In genomic region chr17:49680314-49680713, GRCh38 we compare ENCODE assay signal across 25 cellular contexts. TPM values are rescaled to one million over a fixed set of nuclear protein-coding genes. Genes with fewer than 3 reads are reported as not detected.
DNase-seq lines count a peak whose midpoint lies in the region; ATAC-seq and TF ChIP-seq lines count a peak whose summit lies in the region.
"Had no signal": no experiment of that assay in that cellular context is flagged by ENCODE, and none has a peak within 500 bp of the region (broad histone marks: within the 10 kb centered on the region; RNA-seq: fewer than 3 reads in every experiment).

No MANE protein-coding gene starts in this region.

- TF ChIP-seq EP300 in sigmoid colon (IDR thresholded peaks at IDR 0.05): no peak

- intact Hi-C loops in sigmoid colon (cut with DNase I) (no loop called here), adrenal gland (cut with DNase I) (loop anchor here in 1 of 2 donors (10.0 kb wide), 1 partner anchor 56 kb away; no protein-coding TSS in a partner anchor)

- H3K27ac ChIP-seq in sigmoid colon (peak overlapping the region in 3 of 4 donors; percentile 22 to 48 (median 33)), adrenal gland (no peak overlapping the region)
- H3K27ac ChIP-seq: A549, breast epithelium, GM23248, lower lobe of right lung, skin epidermis had no signal

- no peak for ATAC-seq in GM18505 (IDR thresholded peaks at IDR 0.05; ENCODE audit: unreplicated experiment)
- ATAC-seq: A549; activated CD4-positive, CD25-positive, alpha-beta regulatory T cell treated with anti-CD3 and anti-CD28 coated beads, Interleukin-2, amount 50 U/mL, for 24 hours; gastroesophageal sphincter; lower lobe of right lung; Right ventricle myocardium inferior had no signal

- H3K27me3 ChIP-seq in sigmoid colon (no peaks in the 10 kb centered on the region), adrenal gland (no peaks in the 10 kb centered on the region)
- H3K27me3 ChIP-seq: breast epithelium, gastroesophageal sphincter had no signal

- peaks cover 0 to under 1% (median 0%) of the 10 kb centered on the region in 4 donors for H3K36me3 ChIP-seq in sigmoid colon
- H3K36me3 ChIP-seq in adrenal gland (replicated peaks in 1 of 2): no peaks in the 10 kb centered on the region
- H3K36me3 ChIP-seq: breast epithelium, gastroesophageal sphincter, lower lobe of right lung had no signal

- DNase-seq in NCI-H524 (lab: John Stamatoyannopoulos, UW): peak; percentile 29 to 75
- DNase-seq in NCI-H524 treated with DMSO at 0.1 percent for 48 hours (lab: John Stamatoyannopoulos, UW): no peak
- peak; percentile 77 for DNase-seq in D341Med (ENCODE audit: low spot score)
- DNase-seq in cerebellar cortex (ENCODE audit: low spot score): peak; percentile 92
- peak; percentile 55 for DNase-seq in sigmoid colon
- no peak for DNase-seq in stimulated activated CD4-positive, alpha-beta T cell treated with anti-CD3 and anti-CD28 coated beads, Interleukin-1b, Interleukin-23, amount 100 ng/mL, for 48 hours
- DNase-seq in adrenal gland: no peak
- DNase-seq: activated CD4-positive, alpha-beta memory T cell treated with anti-CD3 and anti-CD28 coated beads for 36 hours; activated CD8-positive, alpha-beta memory T cell treated with anti-CD3 and anti-CD28 coated beads, Interleukin-2, amount 50 U/mL, for 48 hours; CD8-positive, alpha-beta memory T cell; DMS153; GM23248; hippocampal formation; Karpas-422; lower lobe of right lung; NCI-H526; nephron progenitor cell; SK-N-SH had no signal

- WGBS in sigmoid colon, 2 donors: 69 to 70% methylated on average over 6 of the region's 6 CpGs
- WGBS in adrenal gland, 4 donors: 64 to 80% (median 72%) methylated on average over 6 of the region's 6 CpGs

- H3K9me3 ChIP-seq in sigmoid colon (no peaks in the 10 kb centered on the region), adrenal gland (replicated peaks in 1 of 3) (no peaks in the 10 kb centered on the region)
- H3K9me3 ChIP-seq: A549, breast epithelium, gastroesophageal sphincter, lower lobe of right lung, SK-N-SH had no signal

- peaks cover 0 to 20% (median 14%) of the 10 kb centered on the region in 4 donors for H3K4me1 ChIP-seq in sigmoid colon
- peaks cover 18 to 20% of the 10 kb centered on the region in 2 donors for H3K4me1 ChIP-seq in adrenal gland (replicated peaks in 1 of 2)

- no peak for TF ChIP-seq POLR2A in sigmoid colon (IDR thresholded peaks at IDR 0.05)
- TF ChIP-seq POLR2A in adrenal gland (IDR thresholded peaks at IDR 0.05): no peak
- TF ChIP-seq POLR2A in GM18505 (IDR thresholded peaks at IDR 0.05; ENCODE audit: borderline replicate concordance, extremely low read depth, insufficient read depth, insufficient read length): no peak

- TF ChIP-seq CTCF in sigmoid colon (IDR thresholded peaks at IDR 0.05): no peak
- no peak for TF ChIP-seq CTCF in adrenal gland (IDR thresholded peaks at IDR 0.05)

- H3K4me3 ChIP-seq in sigmoid colon: no peak overlapping the region
- H3K4me3 ChIP-seq in adrenal gland: no peak overlapping the region
- H3K4me3 ChIP-seq: A549, breast epithelium, gastroesophageal sphincter, GM23248, lower lobe of right lung, skin epidermis had no signal

RNA-seq across cellular contexts. Expression of gene SPOP, which starts 2.4 kb away (rescaled TPM):
- total RNA-seq in sigmoid colon (100 to 1,000 TPM; 226 to 332 (median 280) TPM), adrenal gland (10 to 100 TPM; 44.0 to 86.4 (median 58.6) TPM)
- polyA plus RNA-seq in sigmoid colon (10 to 100 TPM; 33.0 to 38.9 (median 35.6) TPM), adrenal gland (10 to 100 TPM; 22.4 to 47.8 (median 33.6) TPM)

RNA-seq across cellular contexts. Expression of gene SLC35B1, which starts 27.4 kb away (rescaled TPM):
- total RNA-seq in sigmoid colon (10 to 100 TPM; 13.0 to 34.9 (median 20.0) TPM), adrenal gland (10 to 100 TPM; 20.9 to 87.9 (median 36.3) TPM)
- polyA plus RNA-seq in sigmoid colon (10 to 100 TPM; 24.0 to 59.7 (median 26.6) TPM), adrenal gland (10 to 100 TPM; 41.6 to 87.2 (median 45.9) TPM)

Comparison
In these comparisons a context has a peak if more than half of its experiments do, and no peak if none do; other contexts are left out.
1. DNase-seq: peak in NCI-H524 (2 of 2), D341Med (single experiment), cerebellar cortex (single experiment) and sigmoid colon (single experiment); none in NCI-H524 treated with DMSO at 0.1 percent for 48 hours (single experiment), stimulated activated CD4-positive, alpha-beta T cell treated with anti-CD3 and anti-CD28 coated beads, Interleukin-1b, Interleukin-23, amount 100 ng/mL, for 48 hours (single experiment) and adrenal gland (0 of 7).
2. H3K27ac ChIP-seq: peak in sigmoid colon (3 of 4); none in adrenal gland (0 of 5).